ENCODE assay signal across 30 cellular contexts in genomic region chr4:151657896-151658295, GRCh38.
DNase-seq lines count a peak whose midpoint lies in the region; ATAC-seq, FAIRE-seq and TF ChIP-seq lines count a peak whose summit lies in the region.
"Had no signal": no experiment of that assay in that cellular context is flagged by ENCODE, and none has a peak within 500 bp of the region (broad histone marks: within the 10 kb centered on the region; RNA-seq: fewer than 3 reads in every experiment).

No MANE protein-coding gene starts in this region.

- H4K20me1 ChIP-seq in astrocyte (ENCODE audit: insufficient read depth, low read length): no peaks in the 10 kb centered on the region

- no peak overlapping the region for H3K9ac ChIP-seq in astrocyte (ENCODE audit: low read length)

- DNase-seq in activated T-cell treated with anti-CD3 and anti-CD28 coated beads, Interleukin-2, amount 50 U/mL, for 72 hours: no peak
- DNase-seq in activated T-cell treated with anti-CD3 and anti-CD28 coated beads, Interleukin-2, amount 50 U/mL, for 1 hour: no peak
- DNase-seq in HFFc6 (no peak), astrocyte (ENCODE audit: low read depth) (no peak), anterior cingulate cortex (lab: John Stamatoyannopoulos, UW) (no peak), AG20443 (ENCODE audit: low spot score) (no peak)
- DNase-seq: C1 segment of cervical spinal cord; Caco-2; CD8-positive, alpha-beta T cell; EL; GDM1; GOT3; KBM-7; MG63; NCI-H1105 treated with DMSO at 0.1 percent for 48 hours; NCI-H146; NCI-H1930; NCI-H2107; NCI-H446; NCI-H524 treated with DMSO at 0.1 percent for 48 hours; NCI-H774; PC-9; Right ventricle myocardium superior; RPMI8226 had no signal

- no peaks in the 10 kb centered on the region for H3K79me2 ChIP-seq in astrocyte (ENCODE audit: insufficient read depth, low read length)

- H3K4me1 ChIP-seq in astrocyte (ENCODE audit: insufficient read depth, low read length): peaks cover 10% of the 10 kb centered on the region
- H3K4me1 ChIP-seq: Caco-2, HAP-1, SJSA1 had no signal

- peaks cover 22% of the 10 kb centered on the region for H3K4me1 Mint-ChIP-seq in activated T-cell treated with anti-CD3 and anti-CD28 coated beads, Interleukin-2, amount 50 U/mL, for 72 hours (ENCODE audit: low read depth)
- H3K4me1 Mint-ChIP-seq in HFFc6 (ENCODE audit: low read depth): peaks cover 29% of the 10 kb centered on the region
- peaks cover 10% of the 10 kb centered on the region for H3K4me1 Mint-ChIP-seq in astrocyte (ENCODE audit: low read depth, unreplicated experiment)
- H3K4me1 Mint-ChIP-seq in nephron: peaks cover 18% of the 10 kb centered on the region

- no peak for ATAC-seq in activated T-cell treated with anti-CD3 and anti-CD28 coated beads, Interleukin-2, amount 50 U/mL, for 72 hours (replicated peaks in 1 of 2)
- ATAC-seq in HG02884 (IDR thresholded peaks at IDR 0.05; ENCODE audit: unreplicated experiment): no peak
- ATAC-seq: CD8-positive, alpha-beta T cell; GM12878 had no signal

- no peak overlapping the region for H3K27ac ChIP-seq in astrocyte (ENCODE audit: low read depth, low read length)
- H3K27ac ChIP-seq: PC-9, SJSA1 had no signal

- H2AFZ ChIP-seq in astrocyte (ENCODE audit: low read depth, low read length): no peak overlapping the region
- H2AFZ ChIP-seq: PC-9 had no signal

- H3K36me3 Mint-ChIP-seq in activated T-cell treated with anti-CD3 and anti-CD28 coated beads, Interleukin-2, amount 50 U/mL, for 72 hours (ENCODE audit: insufficient read depth in 2 of 2): no peaks in the 10 kb centered on the region
- H3K36me3 Mint-ChIP-seq in HFFc6 (ENCODE audit: low read depth): no peaks in the 10 kb centered on the region
- peaks cover 4% of the 10 kb centered on the region for H3K36me3 Mint-ChIP-seq in astrocyte (ENCODE audit: low read depth, unreplicated experiment)
- H3K36me3 Mint-ChIP-seq in nephron (ENCODE audit: low read depth): peaks cover 14% of the 10 kb centered on the region
- H3K36me3 Mint-ChIP-seq: CD8-positive, alpha-beta T cell had no signal

- no peaks in the 10 kb centered on the region for H3K9me3 ChIP-seq in astrocyte (ENCODE audit: insufficient read depth, low read depth, low read length)
- H3K9me3 ChIP-seq: Caco-2, HAP-1, MG63, SJSA1 had no signal

- H3K4me3 ChIP-seq in astrocyte (ENCODE audit: insufficient read depth, low read depth, low read length): no peak overlapping the region
- H3K4me3 ChIP-seq: GM12878, HAP-1, MG63, PC-9, SJSA1 had no signal

- H3K36me3 ChIP-seq in astrocyte (ENCODE audit: insufficient read depth, low read length): no peaks in the 10 kb centered on the region
- H3K36me3 ChIP-seq: HAP-1, MG63, SJSA1 had no signal

- H3K27me3 ChIP-seq in astrocyte (ENCODE audit: insufficient read depth, low read length): no peaks in the 10 kb centered on the region
- H3K27me3 ChIP-seq: MG63, SJSA1 had no signal

- TF ChIP-seq CTCF in HFFc6 (IDR thresholded peaks at IDR 0.05) (no peak), astrocyte (IDR thresholded peaks at IDR 0.05; ENCODE audit: insufficient read depth, low read depth, low read length) (no peak), nephron (IDR thresholded peaks at IDR 0.05; ENCODE audit: unreplicated experiment in 3 of 3) (no peak)

- peak; percentile 52 for FAIRE-seq in astrocyte (lab: Jason Lieb, UNC)
- FAIRE-seq: A204.1, GM12878 had no signal

- H3K4me3 Mint-ChIP-seq in activated T-cell treated with anti-CD3 and anti-CD28 coated beads, Interleukin-2, amount 50 U/mL, for 72 hours: no peak overlapping the region
- no peak overlapping the region for H3K4me3 Mint-ChIP-seq in HFFc6
- no peak overlapping the region for H3K4me3 Mint-ChIP-seq in astrocyte (ENCODE audit: unreplicated experiment)
- H3K4me3 Mint-ChIP-seq in nephron: no peak overlapping the region
- H3K4me3 Mint-ChIP-seq: CD8-positive, alpha-beta T cell had no signal

- peaks cover 0 to 1% of the 10 kb centered on the region in 2 donors for H3K9me3 Mint-ChIP-seq in activated T-cell treated with anti-CD3 and anti-CD28 coated beads, Interleukin-2, amount 50 U/mL, for 72 hours
- H3K9me3 Mint-ChIP-seq in HFFc6: no peaks in the 10 kb centered on the region
- no peaks in the 10 kb centered on the region for H3K9me3 Mint-ChIP-seq in astrocyte (ENCODE audit: unreplicated experiment)
- H3K9me3 Mint-ChIP-seq in nephron: no peaks in the 10 kb centered on the region
- H3K9me3 Mint-ChIP-seq: CD8-positive, alpha-beta T cell had no signal

- no peaks in the 10 kb centered on the region for H3K27me3 Mint-ChIP-seq in activated T-cell treated with anti-CD3 and anti-CD28 coated beads, Interleukin-2, amount 50 U/mL, for 72 hours (ENCODE audit: low read depth)
- no peaks in the 10 kb centered on the region for H3K27me3 Mint-ChIP-seq in HFFc6 (ENCODE audit: insufficient read depth)
- H3K27me3 Mint-ChIP-seq in astrocyte (ENCODE audit: low read depth, unreplicated experiment): no peaks in the 10 kb centered on the region
- H3K27me3 Mint-ChIP-seq in nephron (ENCODE audit: low read depth): peaks cover 14% of the 10 kb centered on the region

- peak overlapping the region; percentile 52 for H3K27ac Mint-ChIP-seq in activated T-cell treated with anti-CD3 and anti-CD28 coated beads, Interleukin-2, amount 50 U/mL, for 72 hours
- peak overlapping the region; percentile 50; the same call in 1 of the 2 replicates for H3K27ac Mint-ChIP-seq in HFFc6
- no peak overlapping the region for H3K27ac Mint-ChIP-seq in astrocyte (ENCODE audit: unreplicated experiment)
- H3K27ac Mint-ChIP-seq in nephron: peak overlapping the region in 2 of 3 experiments; percentile 4 to 13
- H3K27ac Mint-ChIP-seq: CD8-positive, alpha-beta T cell had no signal

- no peak overlapping the region for H3K4me2 ChIP-seq in astrocyte (ENCODE audit: low read length)
- H3K4me2 ChIP-seq: PC-9 had no signal
